Comparison of ENCODE assay signal across 24 cellular contexts in the genomic region with DNA sequence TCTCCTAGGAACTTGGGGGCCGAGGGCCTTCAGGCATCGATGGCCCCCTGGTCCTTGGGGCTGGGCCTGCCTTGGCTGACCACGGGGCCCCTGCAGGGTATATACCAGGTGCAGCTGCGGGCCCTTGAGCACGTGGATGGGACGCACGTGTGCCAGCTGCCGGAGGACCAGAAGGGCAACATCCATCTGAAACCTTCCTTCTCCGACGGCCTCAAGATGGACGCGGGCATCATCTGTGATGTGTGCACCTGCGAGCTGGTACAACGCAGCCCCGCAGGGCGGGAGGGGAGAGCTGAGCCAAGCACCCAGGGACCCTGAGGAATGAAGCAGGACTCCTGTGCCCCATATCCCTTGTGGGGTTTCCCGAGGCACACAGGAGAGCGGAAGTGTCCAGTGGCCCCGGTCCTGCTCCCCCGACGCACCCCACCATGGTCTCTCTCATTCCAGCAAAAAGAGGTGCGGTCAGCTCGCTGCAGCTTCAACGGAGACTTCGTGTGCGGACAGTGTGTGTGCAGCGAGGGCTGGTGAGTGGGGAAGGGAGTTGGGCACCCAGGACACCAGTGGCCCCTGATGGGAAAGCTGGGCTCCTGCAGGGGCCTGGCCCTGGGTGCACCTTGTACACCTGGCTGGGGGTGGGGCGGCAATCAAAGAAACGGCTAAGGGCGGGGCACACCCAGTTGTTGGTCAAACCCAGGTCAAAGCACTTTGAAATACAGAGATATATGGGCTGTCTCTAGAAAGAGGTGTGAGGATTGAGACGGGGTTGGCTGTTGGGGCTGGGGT. TPM values are rescaled to one million over a fixed set of nuclear protein-coding genes. Genes with fewer than 3 reads are reported as not detected.
DNase-seq lines count a peak whose midpoint lies in the region; ATAC-seq, FAIRE-seq and TF ChIP-seq lines count a peak whose summit lies in the region.
"Had no signal": no experiment of that assay in that cellular context is flagged by ENCODE, and none has a peak within 500 bp of the region (broad histone marks: within the 10 kb centered on the region; RNA-seq: fewer than 3 reads in every experiment).

No MANE protein-coding gene starts in this region.

- no peak overlapping the region for H3K4me2 ChIP-seq in mammary epithelial cell (ENCODE audit: insufficient read depth, low read depth, low read length)
- H3K4me2 ChIP-seq in astrocyte (ENCODE audit: low read length): no peak overlapping the region
- H3K4me2 ChIP-seq: BLaER1 had no signal

- DNase-seq in MCF 10A (ENCODE audit: unreplicated experiment) (no peak), mammary epithelial cell (no peak), astrocyte (ENCODE audit: low read depth) (no peak), left colon (peak; percentile 90 to 92), small intestine (peak; percentile 90), omental fat pad (ENCODE audit: low spot score) (no peak)
- no peak for DNase-seq in CD4-positive, alpha-beta memory T cell
- DNase-seq: ACHN; CD4-positive, alpha-beta T cell; DND-41; KG1; NCI-H1092 treated with DMSO at 0.1 percent for 48 hours; NCI-H1436 treated with DMSO at 0.1 percent for 48 hours; NCI-H1930; NCI-H226; NCI-H510A treated with DMSO at 0.1 percent for 48 hours; NCI-H748 treated with DMSO at 0.1 percent for 48 hours had no signal

- H3K27ac ChIP-seq in mammary epithelial cell (ENCODE audit: insufficient read depth, low read depth, low read length) (no peak overlapping the region), astrocyte (ENCODE audit: low read depth, low read length) (no peak overlapping the region), small intestine (ENCODE audit: low read depth in 1 of 2, low read length in 1 of 2) (peak overlapping the region; percentile 35 to 57)
- H3K27ac ChIP-seq in CD4-positive, alpha-beta memory T cell (ENCODE audit: low read depth, low read length): no peak overlapping the region
- H3K27ac ChIP-seq: 22Rv1, BLaER1, HL-60 had no signal

- peaks cover 83% of the 10 kb centered on the region for H3K79me2 ChIP-seq in mammary epithelial cell (ENCODE audit: insufficient read depth, low read length)
- H3K79me2 ChIP-seq in astrocyte (ENCODE audit: insufficient read depth, low read length): no peaks in the 10 kb centered on the region

- in situ Hi-C loops in mammary epithelial cell (cut with MboI; ENCODE audit: low sequenced_read_pairs in 2 of 2): no loop called here

- FAIRE-seq in astrocyte (lab: Jason Lieb, UNC) (no peak), small intestine (lab: Jason Lieb, UNC) (no peak)
- FAIRE-seq: GM12878, GM19239, H54 had no signal

- WGBS in mammary epithelial cell (ENCODE audit: low coverage, missing lambda C conversion rate): 90% methylated on average over 8 of the region's 31 CpGs
- 60 to 83% (median 65%) methylated on average over 29 to 31 of the region's 31 CpGs for WGBS in small intestine, 3 donors

- no peak overlapping the region for H3K9ac ChIP-seq in mammary epithelial cell (ENCODE audit: insufficient read depth, low read length)
- H3K9ac ChIP-seq in astrocyte (ENCODE audit: low read length): no peak overlapping the region
- H3K9ac ChIP-seq: BLaER1 had no signal

- no peaks in the 10 kb centered on the region for H3K27me3 Mint-ChIP-seq in MCF 10A (ENCODE audit: insufficient read depth, unreplicated experiment)
- peaks cover 18% of the 10 kb centered on the region for H3K27me3 Mint-ChIP-seq in astrocyte (ENCODE audit: low read depth, unreplicated experiment)
- no peaks in the 10 kb centered on the region for H3K27me3 Mint-ChIP-seq in CD4-positive, alpha-beta memory T cell
- H3K27me3 Mint-ChIP-seq: CD4-positive, alpha-beta T cell had no signal

- no peaks in the 10 kb centered on the region for H3K9me3 ChIP-seq in mammary epithelial cell (replicated peaks; ENCODE audit: insufficient read depth, low read length)
- no peaks in the 10 kb centered on the region for H3K9me3 ChIP-seq in astrocyte (ENCODE audit: insufficient read depth, low read depth, low read length)
- no peaks in the 10 kb centered on the region for H3K9me3 ChIP-seq in small intestine (ENCODE audit: control insufficient read depth, low read depth)
- H3K9me3 ChIP-seq in CD4-positive, alpha-beta memory T cell (ENCODE audit: control insufficient read depth in 1 of 2, low read length in 2 of 2): no peaks in the 10 kb centered on the region
- H3K9me3 ChIP-seq: BLaER1 had no signal

- no peaks in the 10 kb centered on the region for H3K27me3 ChIP-seq in mammary epithelial cell (ENCODE audit: insufficient read depth, low read length)
- H3K27me3 ChIP-seq in astrocyte (ENCODE audit: insufficient read depth, low read length): no peaks in the 10 kb centered on the region
- no peaks in the 10 kb centered on the region for H3K27me3 ChIP-seq in small intestine (ENCODE audit: control insufficient read depth in 2 of 2, insufficient read depth in 2 of 2, low read length in 2 of 2)
- H3K27me3 ChIP-seq in CD4-positive, alpha-beta memory T cell (ENCODE audit: insufficient read depth, low read length): no peaks in the 10 kb centered on the region
- H3K27me3 ChIP-seq: BLaER1 had no signal

- H3K4me1 Mint-ChIP-seq in MCF 10A (ENCODE audit: insufficient read depth, unreplicated experiment) (no peaks in the 10 kb centered on the region), astrocyte (ENCODE audit: low read depth, unreplicated experiment) (peaks cover 2% of the 10 kb centered on the region)
- peaks cover 2 to 7% (median 4%) of the 10 kb centered on the region in 4 donors for H3K4me1 Mint-ChIP-seq in CD4-positive, alpha-beta memory T cell

- no peak overlapping the region for H3K4me3 Mint-ChIP-seq in MCF 10A (ENCODE audit: unreplicated experiment)
- peak overlapping the region; percentile 9 for H3K4me3 Mint-ChIP-seq in astrocyte (ENCODE audit: unreplicated experiment)
- no peak overlapping the region for H3K4me3 Mint-ChIP-seq in CD4-positive, alpha-beta memory T cell
- H3K4me3 Mint-ChIP-seq: CD4-positive, alpha-beta T cell had no signal

- ATAC-seq in left colon (peak; percentile 94), omental fat pad (ENCODE audit: low FRiP score) (no peak), GM21786 (IDR thresholded peaks at IDR 0.05; ENCODE audit: unreplicated experiment) (no peak)
- ATAC-seq: GM12878 had no signal

- no peak overlapping the region for H3K4me3 ChIP-seq in mammary epithelial cell (replicated peaks in 1 of 3; ENCODE audit: insufficient read depth in 1 of 3, low read depth in 2 of 3, low read length in 3 of 3)
- no peak overlapping the region for H3K4me3 ChIP-seq in astrocyte (ENCODE audit: insufficient read depth, low read depth, low read length)
- H3K4me3 ChIP-seq in small intestine (ENCODE audit: low read depth in 1 of 2, low read length in 2 of 2): no peak overlapping the region
- no peak overlapping the region for H3K4me3 ChIP-seq in CD4-positive, alpha-beta memory T cell (ENCODE audit: low read length in 2 of 2)
- H3K4me3 ChIP-seq: BLaER1, GM12878 had no signal

- CTCF ChIA-PET in MCF 10A (lab: Yijun Ruan, JAX) (interaction anchor here (0.6 to 1.7 kb wide), 9 partner anchors 14 to 97 kb away, joined by 3 to 6 read pairs (median 4); a partner anchor contains a TSS), mammary epithelial cell (lab: Charles Lee; ENCODE audit: low non-redundant PET) (no interaction called here)
- CTCF ChIA-PET in CD4-positive, alpha-beta memory T cell (lab: Charles Lee; ENCODE audit: partially characterized antibody): interaction anchor here (1.3 kb wide), 2 partner anchors 17 to 20 kb away, joined by 3 to 4 read pairs; no protein-coding TSS in a partner anchor

- dilution Hi-C loops in mammary epithelial cell (cut with HindIII; ENCODE audit: low sequenced_read_pairs): no loop called here

- no peak overlapping the region for H2AFZ ChIP-seq in mammary epithelial cell (ENCODE audit: low read depth, low read length)
- H2AFZ ChIP-seq in astrocyte (ENCODE audit: low read depth, low read length): no peak overlapping the region

- intact Hi-C loops in MCF 10A (cut with micrococcal nuclease): no loop called here
- intact Hi-C loops in mammary epithelial cell (cut with micrococcal nuclease): no loop called here
- intact Hi-C loops in left colon (cut with DNase I, micrococcal nuclease): no loop called here
- intact Hi-C loops in CD4-positive, alpha-beta memory T cell (cut with micrococcal nuclease): no loop called here

- H3K27ac Mint-ChIP-seq in MCF 10A (ENCODE audit: low read depth, unreplicated experiment) (peak overlapping the region; percentile 73), astrocyte (ENCODE audit: unreplicated experiment) (no peak overlapping the region)
- no peak overlapping the region for H3K27ac Mint-ChIP-seq in CD4-positive, alpha-beta memory T cell
- H3K27ac Mint-ChIP-seq: CD4-positive, alpha-beta T cell had no signal

- TF ChIP-seq CTCF in MCF 10A (IDR thresholded peaks at IDR 0.05; ENCODE audit: unreplicated experiment) (no peak), mammary epithelial cell (conservative IDR thresholded peaks at IDR 0.05 in 1 of 2, IDR thresholded peaks at IDR 0.05 in 1 of 2; ENCODE audit: extremely low read depth in 1 of 2, insufficient read depth in 1 of 2, low read depth in 1 of 2, low read length in 2 of 2) (no peak), astrocyte (IDR thresholded peaks at IDR 0.05; ENCODE audit: insufficient read depth, low read depth, low read length) (no peak), omental fat pad (IDR thresholded peaks at IDR 0.05) (no peak)

- POLR2A ChIA-PET in MCF 10A (lab: Yijun Ruan, JAX): interaction anchor here (1.0 to 28.4 kb wide), 5 partner anchors 10 to 49 kb away, joined by 3 to 748 read pairs (median 10); a partner anchor contains a TSS
- POLR2A ChIA-PET in CD4-positive, alpha-beta memory T cell (lab: Charles Lee; ENCODE audit: partially characterized antibody): no interaction called here

- BruUV-seq in MCF 10A (replicated peaks; lab: Mats Ljungman, UMichigan): no TSS peak
- no TSS peak for BruUV-seq in mammary epithelial cell (replicated peaks; lab: Mats Ljungman, UMichigan)

- peaks cover 72% of the 10 kb centered on the region for H3K36me3 ChIP-seq in mammary epithelial cell (ENCODE audit: insufficient read depth, low read length)
- no peaks in the 10 kb centered on the region for H3K36me3 ChIP-seq in astrocyte (ENCODE audit: insufficient read depth, low read length)
- H3K36me3 ChIP-seq in small intestine (ENCODE audit: control insufficient read depth in 2 of 2, insufficient read depth in 2 of 2, low read length in 2 of 2): peaks cover 4 to 20% of the 10 kb centered on the region in 2 donors
- no peaks in the 10 kb centered on the region for H3K36me3 ChIP-seq in CD4-positive, alpha-beta memory T cell (ENCODE audit: insufficient read depth, low read length)
- H3K36me3 ChIP-seq: BLaER1 had no signal

- H3K36me3 Mint-ChIP-seq in MCF 10A (ENCODE audit: insufficient read depth, unreplicated experiment) (peaks cover 98% of the 10 kb centered on the region), astrocyte (ENCODE audit: low read depth, unreplicated experiment) (no peaks in the 10 kb centered on the region)
- H3K36me3 Mint-ChIP-seq in CD4-positive, alpha-beta memory T cell: no peaks in the 10 kb centered on the region

- H3K4me1 ChIP-seq in mammary epithelial cell (ENCODE audit: insufficient read depth, low read length) (no peaks in the 10 kb centered on the region), astrocyte (ENCODE audit: insufficient read depth, low read length) (no peaks in the 10 kb centered on the region), small intestine (ENCODE audit: control insufficient read depth in 2 of 2, insufficient read depth in 1 of 2, low read depth in 1 of 2, low read length in 1 of 2) (no peaks in the 10 kb centered on the region)
- H3K4me1 ChIP-seq in CD4-positive, alpha-beta memory T cell (ENCODE audit: insufficient read depth, low read length): no peaks in the 10 kb centered on the region

- peaks cover 19% of the 10 kb centered on the region for H4K20me1 ChIP-seq in mammary epithelial cell (ENCODE audit: insufficient read depth, low read length)
- H4K20me1 ChIP-seq in astrocyte (ENCODE audit: insufficient read depth, low read length): no peaks in the 10 kb centered on the region
- H4K20me1 ChIP-seq: BLaER1 had no signal

- H3K9me3 Mint-ChIP-seq in MCF 10A (ENCODE audit: unreplicated experiment) (no peaks in the 10 kb centered on the region), astrocyte (ENCODE audit: unreplicated experiment) (no peaks in the 10 kb centered on the region)
- no peaks in the 10 kb centered on the region for H3K9me3 Mint-ChIP-seq in CD4-positive, alpha-beta memory T cell
- H3K9me3 Mint-ChIP-seq: CD4-positive, alpha-beta T cell had no signal

RNA-seq across cellular contexts. Expression of a gene that starts 10.6 kb away (rescaled TPM):
- total RNA-seq in MCF 10A (2022) (727 and 1,054 TPM in 2 replicates), mammary epithelial cell (1,000 to 10,000 TPM; 2,525 to 2,618 TPM), astrocyte (2.1 and 6.6 TPM in 2 replicates), left colon (100 to 1,000 TPM; 252 to 318 TPM), omental fat pad (10 to 100 TPM; 10.7 to 27.0 (median 17.3) TPM)
- polyA plus RNA-seq in mammary epithelial cell (1,059 TPM), small intestine (100 to 1,000 TPM; 100 to 288 (median 210) TPM)
- polyA minus RNA-seq in mammary epithelial cell: 2,510 TPM
- total RNA-seq in CD4-positive, alpha-beta memory T cell: 1 to 10 TPM in 1 of 2 experiments, under 1 TPM in 1; 0.67 to 1.2 TPM
- polyA plus RNA-seq in CD4-positive, alpha-beta memory T cell: under 1 TPM; 0.25 to 0.91 TPM

RNA-seq across cellular contexts. Expression of a gene that starts 33.1 kb away (rescaled TPM):
- 8.7 and 9.8 TPM in 2 replicates for total RNA-seq in MCF 10A (2022)
- 1 to 10 TPM; 1.5 to 3.0 TPM for total RNA-seq in mammary epithelial cell
- 3.8 TPM for polyA plus RNA-seq in mammary epithelial cell
- not detected for polyA minus RNA-seq in mammary epithelial cell
- total RNA-seq in astrocyte: 22.6 and 31.1 TPM in 2 replicates
- 10 to 100 TPM; 14.1 to 16.9 TPM for total RNA-seq in left colon
- polyA plus RNA-seq in small intestine: 100 to 1,000 TPM in 1 of 3 donors, 10 to 100 TPM in 2; 43.4 to 116 (median 83.5) TPM
- 10 to 100 TPM; 25.7 to 25.9 TPM for total RNA-seq in CD4-positive, alpha-beta memory T cell
- polyA plus RNA-seq in CD4-positive, alpha-beta memory T cell: 10 to 100 TPM; 17.5 to 18.1 TPM
- 10 to 100 TPM; 15.9 to 51.5 (median 28.5) TPM for total RNA-seq in omental fat pad

RNA-seq across cellular contexts. Expression of a gene that starts 52.7 kb away (rescaled TPM):
- 12.3 and 16.0 TPM in 2 replicates for total RNA-seq in MCF 10A (2022)
- 10 to 100 TPM; 15.2 to 15.8 TPM for total RNA-seq in mammary epithelial cell
- polyA plus RNA-seq in mammary epithelial cell: 10.3 TPM
- 4.2 TPM for polyA minus RNA-seq in mammary epithelial cell
- 14.9 and 16.7 TPM in 2 replicates for total RNA-seq in astrocyte
- total RNA-seq in left colon: 10 to 100 TPM; 18.3 to 21.8 TPM
- 10 to 100 TPM in 2 of 3 donors, 1 to 10 TPM in 1; 8.9 to 20.0 (median 12.7) TPM for polyA plus RNA-seq in small intestine
- 10 to 100 TPM; 45.8 to 48.1 TPM for total RNA-seq in CD4-positive, alpha-beta memory T cell
- polyA plus RNA-seq in CD4-positive, alpha-beta memory T cell: 10 to 100 TPM; 22.2 to 22.9 TPM
- total RNA-seq in omental fat pad: 10 to 100 TPM; 19.4 to 38.9 (median 24.3) TPM

Comparison
In these comparisons a context has a peak if more than half of its experiments do, and no peak if none do; other contexts are left out.
1. DNase-seq: peak in left colon (2 of 2) and small intestine (single experiment); none in MCF 10A (single experiment), mammary epithelial cell (single experiment), astrocyte (single experiment), CD4-positive, alpha-beta memory T cell (0 of 5) and omental fat pad (single experiment).
2. H3K27ac ChIP-seq: peak in small intestine (2 of 2); none in mammary epithelial cell (single experiment), astrocyte (single experiment) and CD4-positive, alpha-beta memory T cell (single experiment).
3. RNA of a gene that starts 10.6 kb away (total RNA-seq): 2,525 to 2,618 TPM in mammary epithelial cell, 727 to 1,054 TPM in MCF 10A and 252 to 318 TPM in left colon; 10.7 to 27.0 TPM in omental fat pad, 2.1 to 6.6 TPM in astrocyte and 0.67 to 1.2 TPM in CD4-positive, alpha-beta memory T cell; every median in the first group is over 4 times any median in the second.